Comparison of ENCODE assay signal across 25 cellular contexts in the genomic region with DNA sequence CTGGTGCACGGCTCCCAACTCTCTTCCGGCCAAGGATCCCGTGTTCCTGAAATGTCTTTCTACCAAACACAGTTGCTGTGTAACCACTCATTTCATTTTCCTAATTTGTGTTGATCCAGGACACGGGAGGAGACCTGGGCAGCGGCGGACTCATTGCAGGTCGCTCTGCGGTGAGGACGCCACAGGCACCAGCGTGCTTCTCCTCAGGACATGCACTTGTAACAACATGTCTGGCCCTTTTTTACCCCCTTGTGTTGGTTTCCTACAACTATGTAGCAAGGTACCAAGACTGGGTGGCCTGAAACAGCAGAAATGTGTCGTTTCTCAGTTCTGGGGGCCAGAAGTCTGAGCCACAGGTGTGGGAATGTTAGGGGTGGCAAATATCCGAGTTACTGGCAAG. TPM values are rescaled to one million over a fixed set of nuclear protein-coding genes. Genes with fewer than 3 reads are reported as not detected.
DNase-seq lines count a peak whose midpoint lies in the region; ATAC-seq and TF ChIP-seq lines count a peak whose summit lies in the region.
"Had no signal": no experiment of that assay in that cellular context is flagged by ENCODE, and none has a peak within 500 bp of the region (broad histone marks: within the 10 kb centered on the region; RNA-seq: fewer than 3 reads in every experiment).

No MANE protein-coding gene starts in this region.

- no peak for ATAC-seq in activated CD8-positive, alpha-beta memory T cell treated with anti-CD3 and anti-CD28 coated beads, Interleukin-2, amount 10 ng/mL, durations not matched to agents 7 days and 5 days
- no peak for ATAC-seq in stimulated activated naive B cell treated with anti-CD40 and anti-IgM and Interleukin-4, amounts not matched to agents 10 μg/mL and 1 μg/mL and 100 μg/mL, for 72 hours (replicated peaks)
- no peak for ATAC-seq in GM21529 (IDR thresholded peaks at IDR 0.05; ENCODE audit: unreplicated experiment)

- H3K27me3 ChIP-seq in endodermal cell (ENCODE audit: control insufficient read depth, insufficient read depth, low read length, poor library complexity, severe bottlenecking) (no peaks in the 10 kb centered on the region), H9 (ENCODE audit: insufficient read depth, low read length) (no peaks in the 10 kb centered on the region)
- H3K27me3 ChIP-seq: MG63 had no signal

- no peak overlapping the region for H3K4me3 ChIP-seq in endodermal cell (ENCODE audit: low read length)
- H3K4me3 ChIP-seq: HAP-1, MG63, PC-9 had no signal

- no peak overlapping the region for H3K4ac ChIP-seq in H9 (ENCODE audit: low read depth, low read length)

- no peak overlapping the region for H2BK20ac ChIP-seq in H9 (ENCODE audit: low read depth, low read length, poor library complexity, severe bottlenecking)

- H4K5ac ChIP-seq in H9 (ENCODE audit: insufficient read length, low read depth, low read length) = no peak overlapping the region

- H3K4me2 ChIP-seq in H9 (ENCODE audit: insufficient read depth, insufficient read length, low read length) = no peak overlapping the region
- H3K4me2 ChIP-seq: PC-9, SK-N-SH had no signal

- H4K91ac ChIP-seq in H9 (ENCODE audit: insufficient read length, low read depth, low read length) = no peak overlapping the region

- DNase-seq in activated CD8-positive, alpha-beta memory T cell treated with anti-CD3 and anti-CD28 coated beads, Interleukin-2, amount 50 U/mL, for 48 hours = peak; percentile 40
- DNase-seq in activated CD8-positive, alpha-beta memory T cell treated with anti-CD3 and anti-CD28 coated beads, Interleukin-2, amount 10 ng/mL, durations not matched to agents 7 days and 5 days = no peak
- peak; percentile 24 for DNase-seq in endodermal cell
- no peak for DNase-seq in nephron progenitor cell
- DNase-seq in stimulated activated naive B cell treated with anti-CD40 and anti-IgM and Interleukin-4, amounts not matched to agents 10 μg/mL and 1 μg/mL and 100 μg/mL, for 72 hours = no peak
- DNase-seq in H9 = no peak
- no peak for DNase-seq in COLO668 (lab: John Stamatoyannopoulos, UW; ENCODE audit: unreplicated experiment)
- DNase-seq: C1 segment of cervical spinal cord, DMS53, EL, GF-D8, Kasumi-1, MG63, NCI-H1417, NCI-H1694 treated with DMSO at 0.1 percent for 48 hours, NCI-H2107, NCI-H446 treated with DMSO at 0.1 percent for 48 hours, NCI-H69, PC-9, SIG-M5, SK-N-SH had no signal

- H4K8ac ChIP-seq in H9 (replicated peaks; ENCODE audit: insufficient read length, low read depth, low read length) = no peak overlapping the region

- H3K36me3 ChIP-seq in endodermal cell (ENCODE audit: control insufficient read depth, insufficient read depth, low read length) = no peaks in the 10 kb centered on the region
- H3K36me3 ChIP-seq: HAP-1, MG63 had no signal

- H2BK12ac ChIP-seq in H9 (ENCODE audit: insufficient read length, low read depth, low read length) = no peak overlapping the region

- no peaks in the 10 kb centered on the region for H3K9me3 Mint-ChIP-seq in activated CD8-positive, alpha-beta memory T cell treated with anti-CD3 and anti-CD28 coated beads, Interleukin-2, amount 10 ng/mL, durations not matched to agents 7 days and 5 days (ENCODE audit: low read depth)
- no peaks in the 10 kb centered on the region for H3K9me3 Mint-ChIP-seq in endodermal cell
- no peaks in the 10 kb centered on the region for H3K9me3 Mint-ChIP-seq in nephron progenitor cell
- no peaks in the 10 kb centered on the region for H3K9me3 Mint-ChIP-seq in stimulated activated naive B cell treated with anti-CD40 and anti-IgM and Interleukin-4, amounts not matched to agents 10 μg/mL and 1 μg/mL and 100 μg/mL, for 72 hours
- H3K9me3 Mint-ChIP-seq in H9 = peaks cover 0 to 3% of the 10 kb centered on the region in 2 experiments; a peak in 2 of 5 replicates

- no peaks in the 10 kb centered on the region for H3K79me2 ChIP-seq in H9 (ENCODE audit: insufficient read depth, low read length)

- no peak overlapping the region for H3K27ac Mint-ChIP-seq in activated CD8-positive, alpha-beta memory T cell treated with anti-CD3 and anti-CD28 coated beads, Interleukin-2, amount 10 ng/mL, durations not matched to agents 7 days and 5 days
- H3K27ac Mint-ChIP-seq in endodermal cell (no peak overlapping the region), nephron progenitor cell (peak overlapping the region; percentile 89), H9 (no peak overlapping the region)
- peak overlapping the region; percentile 25 for H3K27ac Mint-ChIP-seq in stimulated activated naive B cell treated with anti-CD40 and anti-IgM and Interleukin-4, amounts not matched to agents 10 μg/mL and 1 μg/mL and 100 μg/mL, for 72 hours

- H3K27me3 Mint-ChIP-seq in activated CD8-positive, alpha-beta memory T cell treated with anti-CD3 and anti-CD28 coated beads, Interleukin-2, amount 10 ng/mL, durations not matched to agents 7 days and 5 days = peaks cover 6% of the 10 kb centered on the region
- H3K27me3 Mint-ChIP-seq in endodermal cell (ENCODE audit: insufficient read depth) (peaks cover 2% of the 10 kb centered on the region), nephron progenitor cell (ENCODE audit: low read depth, poor library complexity) (peaks cover 16% of the 10 kb centered on the region), H9 (ENCODE audit: low read depth) (peaks cover 3% of the 10 kb centered on the region)
- H3K27me3 Mint-ChIP-seq in stimulated activated naive B cell treated with anti-CD40 and anti-IgM and Interleukin-4, amounts not matched to agents 10 μg/mL and 1 μg/mL and 100 μg/mL, for 72 hours = peaks cover 0 to 6% of the 10 kb centered on the region in 2 donors

- H3K9me3 ChIP-seq in endodermal cell (ENCODE audit: control insufficient read depth, low read length) (peaks cover 4% of the 10 kb centered on the region), H9 (ENCODE audit: control insufficient read depth, low read depth, low read length) (no peaks in the 10 kb centered on the region)
- H3K9me3 ChIP-seq: HAP-1, SK-N-SH had no signal

- H2BK15ac ChIP-seq in H9 (ENCODE audit: low read depth, low read length) = no peak overlapping the region

- H2BK5ac ChIP-seq in H9 (ENCODE audit: insufficient read length, low read length) = no peak overlapping the region

- H4K20me1 ChIP-seq in H9 (ENCODE audit: control insufficient read depth, insufficient read depth, insufficient read length) = no peaks in the 10 kb centered on the region

- H3K56ac ChIP-seq in H9 (ENCODE audit: insufficient read length, low read depth, low read length) = no peak overlapping the region

- H3K14ac ChIP-seq in H9 (ENCODE audit: insufficient read depth, low read length) = no peak overlapping the region; the same call in 1 of the 2 replicates

- H3K27ac ChIP-seq in endodermal cell (ENCODE audit: low read depth, low read length) (no peak overlapping the region), H9 (ENCODE audit: insufficient read length, low read depth, low read length) (no peak overlapping the region)
- H3K27ac ChIP-seq: 22Rv1, PC-9, RWPE1 had no signal

- no peak overlapping the region for H3K23ac ChIP-seq in H9 (ENCODE audit: insufficient read length, low read depth, low read length)

- TF ChIP-seq CTCF in endodermal cell (conservative IDR thresholded peaks at IDR 0.05) (no peak), nephron progenitor cell (IDR thresholded peaks at IDR 0.05) (no peak), H9 (conservative IDR thresholded peaks at IDR 0.05) (no peak)

- H3K23me2 ChIP-seq in H9 (ENCODE audit: insufficient read length, low read depth, low read length, poor library complexity, severe bottlenecking) = no peaks in the 10 kb centered on the region

- no peak overlapping the region for H3T11ph ChIP-seq in H9 (ENCODE audit: low read length)

- H3K4me3 Mint-ChIP-seq in activated CD8-positive, alpha-beta memory T cell treated with anti-CD3 and anti-CD28 coated beads, Interleukin-2, amount 10 ng/mL, durations not matched to agents 7 days and 5 days = no peak overlapping the region
- H3K4me3 Mint-ChIP-seq in endodermal cell = no peak overlapping the region
- H3K4me3 Mint-ChIP-seq in nephron progenitor cell = no peak overlapping the region
- no peak overlapping the region for H3K4me3 Mint-ChIP-seq in stimulated activated naive B cell treated with anti-CD40 and anti-IgM and Interleukin-4, amounts not matched to agents 10 μg/mL and 1 μg/mL and 100 μg/mL, for 72 hours
- H3K4me3 Mint-ChIP-seq in H9 = no peak overlapping the region

- H2BK120ac ChIP-seq in H9 (ENCODE audit: low read depth, low read length, poor library complexity, severe bottlenecking) = no peak overlapping the region

- CTCF ChIA-PET in activated CD8-positive, alpha-beta memory T cell treated with anti-CD3 and anti-CD28 coated beads, Interleukin-2, amount 10 ng/mL, durations not matched to agents 7 days and 5 days (lab: Charles Lee) = no interaction called here

- H3K18ac ChIP-seq in H9 (ENCODE audit: insufficient read length, low read depth, low read length) = no peak overlapping the region

- H3K4me1 Mint-ChIP-seq in activated CD8-positive, alpha-beta memory T cell treated with anti-CD3 and anti-CD28 coated beads, Interleukin-2, amount 10 ng/mL, durations not matched to agents 7 days and 5 days = peaks cover 6% of the 10 kb centered on the region
- H3K4me1 Mint-ChIP-seq in endodermal cell (peaks cover 27% of the 10 kb centered on the region), nephron progenitor cell (peaks cover 24% of the 10 kb centered on the region), H9 (peaks cover 8 to 19% of the 10 kb centered on the region in 2 experiments)
- H3K4me1 Mint-ChIP-seq in stimulated activated naive B cell treated with anti-CD40 and anti-IgM and Interleukin-4, amounts not matched to agents 10 μg/mL and 1 μg/mL and 100 μg/mL, for 72 hours = peaks cover 10 to 16% of the 10 kb centered on the region in 2 donors

- no peaks in the 10 kb centered on the region for H3K36me3 Mint-ChIP-seq in activated CD8-positive, alpha-beta memory T cell treated with anti-CD3 and anti-CD28 coated beads, Interleukin-2, amount 10 ng/mL, durations not matched to agents 7 days and 5 days
- H3K36me3 Mint-ChIP-seq in endodermal cell (ENCODE audit: low read depth) (no peaks in the 10 kb centered on the region), nephron progenitor cell (ENCODE audit: low read depth) (no peaks in the 10 kb centered on the region), H9 (ENCODE audit: insufficient read depth in 1 of 3, low read depth in 3 of 3) (no peaks in the 10 kb centered on the region)
- no peaks in the 10 kb centered on the region for H3K36me3 Mint-ChIP-seq in stimulated activated naive B cell treated with anti-CD40 and anti-IgM and Interleukin-4, amounts not matched to agents 10 μg/mL and 1 μg/mL and 100 μg/mL, for 72 hours

- no peak overlapping the region for H2AFZ ChIP-seq in H9 (ENCODE audit: low read length)
- H2AFZ ChIP-seq: PC-9 had no signal

- H3K4me1 ChIP-seq in endodermal cell (ENCODE audit: control insufficient read depth, insufficient read depth, low read length) (peaks cover 19% of the 10 kb centered on the region), H9 (ENCODE audit: insufficient read depth, low read length) (peaks cover 10% of the 10 kb centered on the region; the same call in 1 of the 2 replicates)
- H3K4me1 ChIP-seq: HAP-1 had no signal

- no peaks in the 10 kb centered on the region for H3K79me1 ChIP-seq in H9 (ENCODE audit: insufficient read depth, low read depth, low read length, poor library complexity, severe bottlenecking)

- H2AK5ac ChIP-seq in H9 (ENCODE audit: insufficient read length, low read length) = no peak overlapping the region

- H3K9ac ChIP-seq in endodermal cell (ENCODE audit: extremely low read depth, low read length, poor library complexity, severe bottlenecking) = no peak overlapping the region
- H3K9ac ChIP-seq in H9 (ENCODE audit: extremely low read depth, insufficient read length, low read length) = no peak overlapping the region
- H3K9ac ChIP-seq: SK-N-SH had no signal

- WGBS in endodermal cell (ENCODE audit: insufficient coverage in 1 of 2, insufficient read length in 1 of 2), 2 experiments = 95 to 96% methylated on average over 12 of the region's 12 CpGs
- no CpG with 5 or more reads among the region's 12 CpGs for WGBS in H9 (ENCODE audit: extremely low coverage, insufficient read length, low lambda C conversion rate)

RNA-seq across cellular contexts. Expression of a gene that starts 18.2 kb away (rescaled TPM):
- total RNA-seq in activated CD8-positive, alpha-beta memory T cell treated with anti-CD3 and anti-CD28 coated beads, Interleukin-2, amount 10 ng/mL, durations not matched to agents 7 days and 5 days = not detected
- total RNA-seq in endodermal cell = not detected
- not detected for polyA plus RNA-seq in endodermal cell (2013, experiment 1 of 2)
- not detected for polyA plus RNA-seq in endodermal cell (2013, experiment 2 of 2)
- total RNA-seq in H9 (2021) = not detected in 2 replicates
- polyA plus RNA-seq: SK-N-SH had no signal

RNA-seq across cellular contexts. Expression of a gene that starts 43.6 kb away (rescaled TPM):
- total RNA-seq in activated CD8-positive, alpha-beta memory T cell treated with anti-CD3 and anti-CD28 coated beads, Interleukin-2, amount 10 ng/mL, durations not matched to agents 7 days and 5 days = not detected
- not detected for total RNA-seq in endodermal cell
- not detected for polyA plus RNA-seq in endodermal cell (2013, experiment 1 of 2)
- polyA plus RNA-seq in endodermal cell (2013, experiment 2 of 2) = not detected
- total RNA-seq in H9 (2021) = not detected in 2 replicates
- total RNA-seq: PC-9 had no signal
- polyA plus RNA-seq: SK-N-SH had no signal

Comparison
In these comparisons a context has a peak if more than half of its experiments do, and no peak if none do; other contexts are left out.
1. DNase-seq: peak in activated CD8-positive, alpha-beta memory T cell treated with anti-CD3 and anti-CD28 coated beads, Interleukin-2, amount 50 U/mL, for 48 hours (single experiment) and endodermal cell (single experiment); none in activated CD8-positive, alpha-beta memory T cell treated with anti-CD3 and anti-CD28 coated beads, Interleukin-2, amount 10 ng/mL, durations not matched to agents 7 days and 5 days (single experiment), nephron progenitor cell (single experiment), stimulated activated naive B cell treated with anti-CD40 and anti-IgM and Interleukin-4, amounts not matched to agents 10 μg/mL and 1 μg/mL and 100 μg/mL, for 72 hours (single experiment), H9 (single experiment) and COLO668 (single experiment).
2. H3K27ac Mint-ChIP-seq: peak in nephron progenitor cell (single experiment) and stimulated activated naive B cell treated with anti-CD40 and anti-IgM and Interleukin-4, amounts not matched to agents 10 μg/mL and 1 μg/mL and 100 μg/mL, for 72 hours (single experiment); none in activated CD8-positive, alpha-beta memory T cell treated with anti-CD3 and anti-CD28 coated beads, Interleukin-2, amount 10 ng/mL, durations not matched to agents 7 days and 5 days (single experiment), endodermal cell (single experiment) and H9 (0 of 3).